2 cellular contexts compared by ENCODE assay signal in the genomic region with DNA sequence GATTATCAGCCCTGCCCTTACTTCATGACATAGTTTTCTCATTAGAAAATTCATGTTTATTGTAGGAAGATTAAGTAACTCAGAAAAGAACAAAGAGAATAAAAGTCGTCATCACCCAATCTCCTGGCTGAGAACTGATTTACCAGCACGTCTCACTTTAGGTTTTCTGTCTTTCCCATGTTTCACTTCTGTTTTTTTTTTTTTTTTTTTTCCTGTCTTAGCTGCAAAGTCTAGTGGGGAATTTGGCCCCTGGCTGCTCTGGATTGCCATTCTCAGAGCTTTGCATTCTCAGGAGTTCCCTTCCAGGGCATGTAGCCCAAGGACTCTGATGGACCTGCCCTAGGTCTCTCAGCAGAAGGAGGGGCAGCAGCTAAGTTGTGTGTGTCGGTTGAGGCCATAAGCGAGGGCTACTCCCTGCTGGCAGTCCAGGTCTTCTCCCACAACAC.
TF ChIP-seq lines count a peak whose summit lies in the region.

No MANE protein-coding gene starts in this region.

TF ChIP-seq in liver, 16 proteins besides CTCF, POLR2A, EP300 and RAD21:
- TF ChIP-seq YY1 (IDR thresholded peaks at IDR 0.05) (no peak), EGR1 (IDR thresholded peaks at IDR 0.05; ENCODE audit: low read depth in 2 of 2) (no peak), ATF3 (IDR thresholded peaks at IDR 0.05) (no peak), HNF4G (IDR thresholded peaks at IDR 0.05) (no peak), GABPA (IDR thresholded peaks at IDR 0.05 in 1 of 2, conservative IDR thresholded peaks at IDR 0.05 in 1 of 2) (no peak), TAF1 (conservative IDR thresholded peaks at IDR 0.05) (no peak)
- TF ChIP-seq, protein P1, sequence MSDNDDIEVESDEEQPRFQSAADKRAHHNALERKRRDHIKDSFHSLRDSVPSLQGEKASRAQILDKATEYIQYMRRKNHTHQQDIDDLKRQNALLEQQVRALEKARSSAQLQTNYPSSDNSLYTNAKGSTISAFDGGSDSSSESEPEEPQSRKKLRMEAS (IDR thresholded peaks at IDR 0.05), result no peak
- TF ChIP-seq, protein P2, sequence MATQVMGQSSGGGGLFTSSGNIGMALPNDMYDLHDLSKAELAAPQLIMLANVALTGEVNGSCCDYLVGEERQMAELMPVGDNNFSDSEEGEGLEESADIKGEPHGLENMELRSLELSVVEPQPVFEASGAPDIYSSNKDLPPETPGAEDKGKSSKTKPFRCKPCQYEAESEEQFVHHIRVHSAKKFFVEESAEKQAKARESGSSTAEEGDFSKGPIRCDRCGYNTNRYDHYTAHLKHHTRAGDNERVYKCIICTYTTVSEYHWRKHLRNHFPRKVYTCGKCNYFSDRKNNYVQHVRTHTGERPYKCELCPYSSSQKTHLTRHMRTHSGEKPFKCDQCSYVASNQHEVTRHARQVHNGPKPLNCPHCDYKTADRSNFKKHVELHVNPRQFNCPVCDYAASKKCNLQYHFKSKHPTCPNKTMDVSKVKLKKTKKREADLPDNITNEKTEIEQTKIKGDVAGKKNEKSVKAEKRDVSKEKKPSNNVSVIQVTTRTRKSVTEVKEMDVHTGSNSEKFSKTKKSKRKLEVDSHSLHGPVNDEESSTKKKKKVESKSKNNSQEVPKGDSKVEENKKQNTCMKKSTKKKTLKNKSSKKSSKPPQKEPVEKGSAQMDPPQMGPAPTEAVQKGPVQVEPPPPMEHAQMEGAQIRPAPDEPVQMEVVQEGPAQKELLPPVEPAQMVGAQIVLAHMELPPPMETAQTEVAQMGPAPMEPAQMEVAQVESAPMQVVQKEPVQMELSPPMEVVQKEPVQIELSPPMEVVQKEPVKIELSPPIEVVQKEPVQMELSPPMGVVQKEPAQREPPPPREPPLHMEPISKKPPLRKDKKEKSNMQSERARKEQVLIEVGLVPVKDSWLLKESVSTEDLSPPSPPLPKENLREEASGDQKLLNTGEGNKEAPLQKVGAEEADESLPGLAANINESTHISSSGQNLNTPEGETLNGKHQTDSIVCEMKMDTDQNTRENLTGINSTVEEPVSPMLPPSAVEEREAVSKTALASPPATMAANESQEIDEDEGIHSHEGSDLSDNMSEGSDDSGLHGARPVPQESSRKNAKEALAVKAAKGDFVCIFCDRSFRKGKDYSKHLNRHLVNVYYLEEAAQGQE (IDR thresholded peaks at IDR 0.05), result no peak

TF ChIP-seq in HepG2, 621 proteins besides CTCF, POLR2A, EP300 and RAD21 (continued from another document):
- TF ChIP-seq, protein P3, sequence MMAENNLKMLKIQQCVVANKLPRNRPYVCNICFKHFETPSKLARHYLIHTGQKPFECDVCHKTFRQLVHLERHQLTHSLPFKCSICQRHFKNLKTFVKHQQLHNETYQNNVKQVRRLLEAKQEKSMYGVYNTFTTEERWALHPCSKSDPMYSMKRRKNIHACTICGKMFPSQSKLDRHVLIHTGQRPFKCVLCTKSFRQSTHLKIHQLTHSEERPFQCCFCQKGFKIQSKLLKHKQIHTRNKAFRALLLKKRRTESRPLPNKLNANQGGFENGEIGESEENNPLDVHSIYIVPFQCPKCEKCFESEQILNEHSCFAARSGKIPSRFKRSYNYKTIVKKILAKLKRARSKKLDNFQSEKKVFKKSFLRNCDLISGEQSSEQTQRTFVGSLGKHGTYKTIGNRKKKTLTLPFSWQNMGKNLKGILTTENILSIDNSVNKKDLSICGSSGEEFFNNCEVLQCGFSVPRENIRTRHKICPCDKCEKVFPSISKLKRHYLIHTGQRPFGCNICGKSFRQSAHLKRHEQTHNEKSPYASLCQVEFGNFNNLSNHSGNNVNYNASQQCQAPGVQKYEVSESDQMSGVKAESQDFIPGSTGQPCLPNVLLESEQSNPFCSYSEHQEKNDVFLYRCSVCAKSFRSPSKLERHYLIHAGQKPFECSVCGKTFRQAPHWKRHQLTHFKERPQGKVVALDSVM (CRISPR knock-in tag; IDR thresholded peaks at IDR 0.05), result no peak
- TF ChIP-seq HNRNPL (IDR thresholded peaks at IDR 0.05; ENCODE audit: low read depth, low read length) (no peak), RFX1 (IDR thresholded peaks at IDR 0.05) (no peak), TARDBP (CRISPR knock-in tag; IDR thresholded peaks at IDR 0.05) (no peak), ARNT (IDR thresholded peaks at IDR 0.05) (no peak)
